8 cellular contexts compared by ENCODE assay signal in genomic region chr11:61429691-61430582, GRCh38. TPM values are rescaled to one million over a fixed set of nuclear protein-coding genes. Genes with fewer than 3 reads are reported as not detected.
DNase-seq lines count a peak whose midpoint lies in the region; ATAC-seq and TF ChIP-seq lines count a peak whose summit lies in the region.

TSS of gene CPSF7 (minus strand) at chr11:61429975. CDS start at chr11:61429235, 740 bp downstream.
TSS of gene SDHAF2 (plus strand) at chr11:61430124. CDS start at chr11:61430147, 23 bp downstream.

- in situ Hi-C loops in GM13977 (cut with MboI; ENCODE audit: low pct_unique_long_range_greater_than_20kb, low sequenced_read_pairs, unreplicated experiment) = no loop called here

- H3K4me1 ChIP-seq in heart right ventricle = peaks cover 0 to 66% (median 41%) of the 10 kb centered on the region in 9 donors

- H3K27ac ChIP-seq in heart right ventricle = peak within 1 kb of the TSS; percentile 75 to 98 (median 96)

- H3K36me3 Mint-ChIP-seq in type B pancreatic cell = peaks cover 19% of the 10 kb centered on the region

- H3K27ac Mint-ChIP-seq in type B pancreatic cell = peak within 1 kb of the TSS; percentile 98

- H3K4me3 ChIP-seq in heart right ventricle = peak within 1 kb of the TSS; percentile 49 to 91 (median 79)

- intact Hi-C loops in T-helper 1 cell treated with Interleukin-12 subunit alpha and Interleukin-12 subunit beta and Interleukin-4 antibody, amounts not matched to agents 30 ng/mL and 1 ng/mL, for 36 hours (cut with micrococcal nuclease) = loop anchor here (1.0 to 10.0 kb wide), 14 partner anchors 16 to 1143 kb away; partner anchors contain the start of genes CD6, CYB561A3, DDB1 and EEF1G
- intact Hi-C loops in heart right ventricle (cut with DNase I) = loop anchor here in 1 of 10 donors (10.0 kb wide), 1 partner anchor 95 kb away; the partner anchor contains the start of genes DDB1 and TKFC
- intact Hi-C loops in posterior cingulate gyrus (cut with DNase I) = loop anchor here (10.0 kb wide), 1 partner anchor 95 kb away; the partner anchor contains the start of genes DDB1 and TKFC

- ATAC-seq in HG02870 (IDR thresholded peaks at IDR 0.05; ENCODE audit: unreplicated experiment) (peak; percentile 87), heart right ventricle (peak; percentile 96 to 99 (median 98))

- peaks cover 0 to 55% (median 27%) of the 10 kb centered on the region in 9 donors for H3K36me3 ChIP-seq in heart right ventricle

- H3K9me3 Mint-ChIP-seq in type B pancreatic cell = no peaks in the 10 kb centered on the region

- H3K4me3 Mint-ChIP-seq in type B pancreatic cell = peak within 1 kb of the TSS; percentile 98

- WGBS in heart right ventricle, 2 donors = 0 to 1% methylated on average over 66 to 82 of the region's 82 CpGs

- TF ChIP-seq CTCF in GM13977 (IDR thresholded peaks at IDR 0.05; ENCODE audit: extremely low read depth, insufficient read depth, missing control alignments) (no peak), heart right ventricle (IDR thresholded peaks at IDR 0.05) (no peak), type B pancreatic cell (conservative IDR thresholded peaks at IDR 0.05) (no peak)

- H3K27me3 ChIP-seq in heart right ventricle = no peaks in the 10 kb centered on the region

- H3K9me3 ChIP-seq in heart right ventricle = no peaks in the 10 kb centered on the region

- H3K27me3 Mint-ChIP-seq in type B pancreatic cell = no peaks in the 10 kb centered on the region

- peaks cover 14% of the 10 kb centered on the region for H3K4me1 Mint-ChIP-seq in type B pancreatic cell (ENCODE audit: unreplicated experiment)

- DNase-seq in GM13977 (ENCODE audit: low spot score) (peak; percentile 97), NCI-H1694 (lab: John Stamatoyannopoulos, UW) (peak; percentile 84), amniotic epithelial cell (ENCODE audit: low read depth) (peak; percentile 91), heart right ventricle (peak; percentile 96 to 97), posterior cingulate gyrus (peak; percentile 96 to 100 (median 98)), type B pancreatic cell (ENCODE audit: extremely low spot score, unreplicated experiment) (peak; percentile 98)

RNA-seq across cellular contexts. Expression of gene CPSF7, which starts in this region (rescaled TPM):
- total RNA-seq in T-helper 1 cell treated with Interleukin-12 subunit alpha and Interleukin-12 subunit beta and Interleukin-4 antibody, amounts not matched to agents 30 ng/mL and 1 ng/mL, for 36 hours = 115 and 119 TPM in 2 replicates
- total RNA-seq in heart right ventricle = 10 to 100 TPM; 37.7 to 51.8 (median 43.3) TPM
- 10 to 100 TPM; 22.3 to 43.8 TPM for polyA plus RNA-seq in heart right ventricle
- 86.9 and 129 TPM in 2 replicates for total RNA-seq in type B pancreatic cell (ENCODE audit: low replicate concordance)

RNA-seq across cellular contexts. Expression of gene SDHAF2, which starts in this region (rescaled TPM):
- 52.9 and 53.0 TPM in 2 replicates for total RNA-seq in T-helper 1 cell treated with Interleukin-12 subunit alpha and Interleukin-12 subunit beta and Interleukin-4 antibody, amounts not matched to agents 30 ng/mL and 1 ng/mL, for 36 hours
- total RNA-seq in heart right ventricle = 10 to 100 TPM; 24.4 to 39.9 (median 32.7) TPM
- 10 to 100 TPM; 43.4 to 56.1 TPM for polyA plus RNA-seq in heart right ventricle
- 41.7 and 49.8 TPM in 2 replicates for total RNA-seq in type B pancreatic cell (ENCODE audit: low replicate concordance)

Comparison
In these comparisons a context has a peak if more than half of its experiments do, and no peak if none do; other contexts are left out.
1. Peak in every context shown above with its lines: DNase-seq, ATAC-seq, H3K4me3 ChIP-seq and H3K27ac ChIP-seq.